Comparison of ENCODE assay signal across 8 cellular contexts in the genomic region with DNA sequence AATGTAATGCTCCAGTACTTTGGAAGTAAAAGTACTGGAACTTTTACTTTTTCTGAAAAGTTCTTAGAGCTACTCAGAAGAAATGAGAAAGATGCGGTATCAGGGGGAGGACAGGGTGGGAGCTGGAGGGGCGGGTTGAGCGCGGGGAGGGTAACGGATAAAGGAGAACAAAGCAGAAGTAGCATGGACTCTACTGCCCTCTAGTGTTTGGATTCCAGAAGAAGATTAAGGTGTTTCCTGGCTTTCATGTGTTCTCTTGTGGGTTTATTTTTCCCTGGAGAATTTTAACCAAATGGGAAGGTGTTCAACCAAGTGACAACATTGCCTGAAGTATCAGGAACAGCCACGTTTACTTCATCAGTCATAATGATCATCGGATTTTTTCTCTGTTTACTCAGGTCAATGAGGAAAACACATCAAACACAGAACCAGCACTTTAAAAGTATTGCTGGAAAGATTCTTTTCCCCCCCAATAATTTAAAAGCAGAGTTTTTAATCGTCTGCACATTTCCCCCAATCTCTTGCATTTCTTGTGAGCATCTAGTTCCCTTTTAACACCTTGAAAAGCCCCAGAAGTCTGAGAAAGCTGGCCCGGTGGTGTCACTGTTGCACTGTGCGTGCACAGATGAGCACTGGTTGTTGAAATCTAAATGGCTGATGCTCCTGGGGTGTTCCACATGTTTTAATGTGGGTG.
DNase-seq lines count a peak whose midpoint lies in the region; ATAC-seq, FAIRE-seq and TF ChIP-seq lines count a peak whose summit lies in the region.

No MANE protein-coding gene starts in this region.

- TF ChIP-seq EP300 in H1 (IDR thresholded peaks at IDR 0.05; ENCODE audit: borderline replicate concordance in 1 of 2, low read depth in 2 of 2, low read length in 2 of 2) = no peak

- DNase-seq in AG08396 (ENCODE audit: low spot score) = peak; percentile 66
- DNase-seq in OCI-LY7 (ENCODE audit: low spot score) = peak; percentile 45
- peak in 1 of 2 experiments; percentile 10 for DNase-seq in H1 (ENCODE audit: low read depth in 1 of 2, low spot score in 2 of 2)
- DNase-seq in mesendoderm = peak; percentile 82

- no peak overlapping the region for H4K5ac ChIP-seq in H1 (ENCODE audit: insufficient read length, low read depth, low read length)
- H4K5ac ChIP-seq in mesendoderm (ENCODE audit: low read length) = no peak overlapping the region

- no peak overlapping the region for H3K14ac ChIP-seq in H1 (ENCODE audit: insufficient read length)

- intact Hi-C loops in OCI-LY7 (cut with micrococcal nuclease; ENCODE audit: unreplicated experiment) = loop anchor here (5.0 kb wide), 1 partner anchor 367 kb away; no protein-coding TSS in a partner anchor

- H3K79me1 ChIP-seq in H1 (ENCODE audit: low read depth, low read length) (no peaks in the 10 kb centered on the region), mesendoderm (ENCODE audit: low read length) (no peaks in the 10 kb centered on the region)

- ATAC-seq in GM19035 (IDR thresholded peaks at IDR 0.05; ENCODE audit: unreplicated experiment) = peak; percentile 63
- no peak for ATAC-seq in GM19324 (IDR thresholded peaks at IDR 0.05; ENCODE audit: low FRiP score, unreplicated experiment)
- ATAC-seq in esophagus mucosa = no peak

- H3K4ac ChIP-seq in H1 (replicated peaks; ENCODE audit: insufficient read length, low read depth, low read length) = no peak overlapping the region
- no peak overlapping the region for H3K4ac ChIP-seq in mesendoderm (ENCODE audit: low read depth, low read length)

- peak; percentile 89 for FAIRE-seq in H1 (lab: Jason Lieb, UNC)

- H3K79me2 ChIP-seq in KMS-11 (ENCODE audit: insufficient read depth, low read depth) (no peaks in the 10 kb centered on the region), OCI-LY7 (ENCODE audit: insufficient read depth, low read depth, low read length) (no peaks in the 10 kb centered on the region), H1 (ENCODE audit: control insufficient read depth in 1 of 2, insufficient read depth in 2 of 2, low read length in 2 of 2) (no peaks in the 10 kb centered on the region), mesendoderm (ENCODE audit: control insufficient read depth, insufficient read depth, low read length) (no peaks in the 10 kb centered on the region)

- 30% methylated on average over 10 of the region's 10 CpGs; no CpG with 5 or more reads in 1 of the 2 experiments for WGBS in H1 (ENCODE audit: extremely low coverage in 1 of 2, insufficient coverage in 1 of 2, insufficient read length in 1 of 2, insufficient replicate concordance in 2 of 2, low coverage in 1 of 2, low lambda C conversion rate in 2 of 2, missing lambda C conversion rate in 1 of 2), 2 experiments
- WGBS in mesendoderm (ENCODE audit: extremely low coverage, insufficient coverage, low lambda C conversion rate) = no CpG with 5 or more reads among the region's 10 CpGs

- no peak overlapping the region for H2BK20ac ChIP-seq in H1 (ENCODE audit: low read length)

- H3K23ac ChIP-seq in H1 (ENCODE audit: insufficient read length) (no peak overlapping the region), mesendoderm (ENCODE audit: low read length) (no peak overlapping the region)

- no peak overlapping the region for H2BK12ac ChIP-seq in H1 (ENCODE audit: low read depth, low read length)

- H3K18ac ChIP-seq in H1 (ENCODE audit: extremely low read depth, low read length) (no peak overlapping the region), mesendoderm (ENCODE audit: low read length) (no peak overlapping the region)

- H2BK120ac ChIP-seq in H1 (replicated peaks; ENCODE audit: low read depth, low read length) = no peak overlapping the region
- H2BK120ac ChIP-seq in mesendoderm (ENCODE audit: low read depth, low read length) = no peak overlapping the region

- H3K27ac ChIP-seq in KMS-11 = no peak overlapping the region
- no peak overlapping the region for H3K27ac ChIP-seq in OCI-LY7 (ENCODE audit: low read depth, low read length, poor library complexity, severe bottlenecking)
- H3K27ac ChIP-seq in H1 (ENCODE audit: low read depth, low read length) = no peak overlapping the region
- no peak overlapping the region for H3K27ac ChIP-seq in mesendoderm (ENCODE audit: low read depth, low read length)

- no peaks in the 10 kb centered on the region for H3K9me3 ChIP-seq in OCI-LY7 (ENCODE audit: low read length)
- H3K9me3 ChIP-seq in H1 (ENCODE audit: insufficient read depth in 2 of 2, low read depth in 1 of 2, low read length in 1 of 2) = no peaks in the 10 kb centered on the region

- H3K9ac ChIP-seq in KMS-11 (no peak overlapping the region), H1 (replicated peaks in 1 of 4; ENCODE audit: extremely low read depth in 1 of 4, low read depth in 3 of 4, low read length in 3 of 4) (no peak overlapping the region), mesendoderm (ENCODE audit: low read length) (no peak overlapping the region)

- no peak overlapping the region for H4K91ac ChIP-seq in H1 (replicated peaks; ENCODE audit: insufficient read length, low read length)

- TF ChIP-seq RAD21 in H1 (IDR thresholded peaks at IDR 0.05 in 1 of 2, conservative IDR thresholded peaks at IDR 0.05 in 1 of 2; ENCODE audit: low read depth in 2 of 2, low read length in 2 of 2) = peak; percentile 81

- H4K8ac ChIP-seq in H1 (ENCODE audit: extremely low read depth, insufficient read depth, low read length) = no peak overlapping the region
- no peak overlapping the region for H4K8ac ChIP-seq in mesendoderm (ENCODE audit: low read depth, low read length)

- no TSS peak for BruUV-seq in OCI-LY7 (replicated peaks; lab: Mats Ljungman, UMichigan)

- CTCF ChIA-PET in OCI-LY7 (lab: Charles Lee; ENCODE audit: unreplicated experiment) = no interaction called here
- CTCF ChIA-PET in H1 (lab: Charles Lee; ENCODE audit: partially characterized antibody) = interaction anchor here (0.6 to 4.3 kb wide), 31 partner anchors 10 to 947 kb away, joined by 3 to 49 read pairs (median 4); no protein-coding TSS in a partner anchor

- no peak overlapping the region for H2AK5ac ChIP-seq in H1 (ENCODE audit: low read depth, low read length)
- H2AK5ac ChIP-seq in mesendoderm (ENCODE audit: low read length) = no peak overlapping the region

- TF ChIP-seq CTCF in KMS-11 (conservative IDR thresholded peaks at IDR 0.05; ENCODE audit: low read depth, low read length) (peak; percentile 88), OCI-LY7 (conservative IDR thresholded peaks at IDR 0.05; ENCODE audit: low read length) (peak; percentile 84), H1 (IDR thresholded peaks at IDR 0.05; ENCODE audit: control extremely low read depth in 1 of 3, insufficient read depth in 1 of 3, low read depth in 1 of 3, low read length in 3 of 3) (peak; percentile 15 to 65 (median 60))

- H2AFZ ChIP-seq in KMS-11 (ENCODE audit: low read depth) = peak overlapping the region; percentile 25; the same call in 1 of the 2 replicates
- no peak overlapping the region for H2AFZ ChIP-seq in OCI-LY7 (ENCODE audit: low read length)
- 0 out of 2 replicates have a peak overlapping the region, but pooled peaks have one; percentile 42 for H2AFZ ChIP-seq in H1 (ENCODE audit: low read length)

- H3K36me3 ChIP-seq in KMS-11 (ENCODE audit: insufficient read depth) (no peaks in the 10 kb centered on the region), OCI-LY7 (ENCODE audit: insufficient read depth, low read length) (no peaks in the 10 kb centered on the region), H1 (ENCODE audit: control insufficient read depth in 2 of 4, insufficient read depth in 4 of 4, low read length in 3 of 4) (no peaks in the 10 kb centered on the region), mesendoderm (ENCODE audit: control insufficient read depth, insufficient read depth, low read length) (no peaks in the 10 kb centered on the region)

- no peak overlapping the region for H3K56ac ChIP-seq in H1 (replicated peaks; ENCODE audit: insufficient read length, low read depth, low read length)
- no peak overlapping the region for H3K56ac ChIP-seq in mesendoderm (ENCODE audit: low read length)

- no peak overlapping the region for H2BK15ac ChIP-seq in H1 (ENCODE audit: low read length)
- no peak overlapping the region for H2BK15ac ChIP-seq in mesendoderm (replicated peaks; ENCODE audit: low read depth)

- POLR2A ChIA-PET in OCI-LY7 (lab: Charles Lee) (interaction anchor here (0.8 to 1.4 kb wide), 3 partner anchors 9 to 108 kb away, joined by 4 to 6 read pairs (median 5); no protein-coding TSS in a partner anchor), H1 (lab: Charles Lee; ENCODE audit: partially characterized antibody) (interaction anchor here (0.5 kb wide), 2 partner anchors 58 to 232 kb away, joined by 3 read pairs; no protein-coding TSS in a partner anchor)

- no peaks in the 10 kb centered on the region for H3K9me2 ChIP-seq in OCI-LY7 (ENCODE audit: insufficient read depth, low read length)

- H3K27me3 ChIP-seq in KMS-11 (ENCODE audit: insufficient read depth, low read depth) (no peaks in the 10 kb centered on the region), H1 (replicated peaks in 1 of 4; ENCODE audit: control insufficient read depth in 3 of 4, extremely low read depth in 1 of 4, insufficient read depth in 3 of 4, low read length in 3 of 4) (no peaks in the 10 kb centered on the region), mesendoderm (ENCODE audit: insufficient read depth, low read length, poor library complexity) (no peaks in the 10 kb centered on the region)

- H3K4me1 ChIP-seq in KMS-11 (ENCODE audit: low read depth, poor library complexity, severe bottlenecking) (no peaks in the 10 kb centered on the region), OCI-LY7 (ENCODE audit: insufficient read depth, low read length, poor library complexity, severe bottlenecking) (no peaks in the 10 kb centered on the region), H1 (replicated peaks in 1 of 4; ENCODE audit: control insufficient read depth in 3 of 4, insufficient read depth in 4 of 4, low read length in 3 of 4) (no peaks in the 10 kb centered on the region; a peak in 1 of 7 replicates), mesendoderm (ENCODE audit: control insufficient read depth, low read depth, low read length) (no peaks in the 10 kb centered on the region)

- H3K4me2 ChIP-seq in KMS-11 = 0 out of 2 replicates have a peak overlapping the region, but pooled peaks have one; percentile 5
- H3K4me2 ChIP-seq in OCI-LY7 (ENCODE audit: low read length) = no peak overlapping the region
- H3K4me2 ChIP-seq in H1 (ENCODE audit: insufficient read depth in 1 of 2, low read depth in 2 of 2, low read length in 2 of 2) = no peak overlapping the region
- H3K4me2 ChIP-seq in mesendoderm (ENCODE audit: low read length) = no peak overlapping the region

- H3K4me3 ChIP-seq in KMS-11 (IDR thresholded peaks at IDR 0.05; ENCODE audit: insufficient read depth, low read depth, low read length) (no peak overlapping the region), OCI-LY7 (ENCODE audit: low read depth, low read length, poor library complexity, severe bottlenecking) (no peak overlapping the region), H1 (ENCODE audit: extremely low read depth in 1 of 4, insufficient read depth in 2 of 4, low read depth in 3 of 4, low read length in 4 of 4) (peak overlapping the region in 1 of 4 experiments; percentile 16; a peak in 1 of 8 replicates), mesendoderm (ENCODE audit: low read length) (no peak overlapping the region)

- no peaks in the 10 kb centered on the region for H3K23me2 ChIP-seq in H1 (ENCODE audit: low read depth, low read length)

- H4K20me1 ChIP-seq in KMS-11 (ENCODE audit: insufficient read depth) (no peaks in the 10 kb centered on the region), OCI-LY7 (ENCODE audit: insufficient read depth, low read length) (no peaks in the 10 kb centered on the region), H1 (replicated peaks in 1 of 2; ENCODE audit: control insufficient read depth in 1 of 2, insufficient read depth in 2 of 2, low read length in 2 of 2) (no peaks in the 10 kb centered on the region)

- no peak overlapping the region for H2BK5ac ChIP-seq in H1 (ENCODE audit: low read depth, low read length)
- H2BK5ac ChIP-seq in mesendoderm (ENCODE audit: low read length) = no peak overlapping the region

- no peak for TF ChIP-seq POLR2A in H1 (IDR thresholded peaks at IDR 0.05; ENCODE audit: control extremely low read depth in 1 of 2, low read depth in 2 of 2, low read length in 2 of 2)
